ENCODE assay signal across 16 cellular contexts in genomic region chr9:111967621-111968020, GRCh38.
"Had no signal": no experiment of that assay in that cellular context is flagged by ENCODE, and none has a peak within 500 bp of the region (broad histone marks: within the 10 kb centered on the region; RNA-seq: fewer than 3 reads in every experiment).

No MANE protein-coding gene starts in this region.

- H3K27ac ChIP-seq: KMS-11, SJSA1, SK-N-MC had no signal

- DNase-seq: MM.1S, NCI-H1092 treated with DMSO at 0.1 percent for 48 hours, NCI-H1436, NCI-H187, NCI-H2081 treated with DMSO at 0.1 percent for 48 hours, NCI-H2171, NCI-H226, NCI-H510A, NCI-H524 treated with DMSO at 0.1 percent for 48 hours, NCI-H774, Right ventricle myocardium superior, RPMI8226, SIG-M5 had no signal

- H3K4me2 ChIP-seq: KMS-11 had no signal

- H3K27me3 ChIP-seq: SJSA1 had no signal

- H3K9ac ChIP-seq: KMS-11 had no signal

- H3K36me3 ChIP-seq: SJSA1 had no signal

- H3K9me3 ChIP-seq: SJSA1 had no signal

- H3K4me3 ChIP-seq: SJSA1, SK-N-MC had no signal
